ENCODE assay signal across 20 cellular contexts in genomic region chr3:156797368-156797767, GRCh38. TPM values are rescaled to one million over a fixed set of nuclear protein-coding genes. Genes with fewer than 3 reads are reported as not detected.
DNase-seq lines count a peak whose midpoint lies in the region; ATAC-seq, FAIRE-seq and TF ChIP-seq lines count a peak whose summit lies in the region.
"Had no signal": no experiment of that assay in that cellular context is flagged by ENCODE, and none has a peak within 500 bp of the region (broad histone marks: within the 10 kb centered on the region; RNA-seq: fewer than 3 reads in every experiment).

No MANE protein-coding gene starts in this region.

- TF ChIP-seq POLR2A in HepG2 (IDR thresholded peaks at IDR 0.05; ENCODE audit: insufficient read depth in 1 of 2, low read depth in 2 of 2, low read length in 2 of 2) (no peak), body of pancreas (IDR thresholded peaks at IDR 0.05) (no peak)

- TF ChIP-seq RAD21 in SK-N-SH (IDR thresholded peaks at IDR 0.05; ENCODE audit: low read length) (no peak), HepG2 (CRISPR knock-in tag; IDR thresholded peaks at IDR 0.05) (no peak)

- CTCF ChIA-PET in SK-N-SH (lab: Yijun Ruan, JAX) (no interaction called here), HepG2 (lab: Yijun Ruan, JAX; ENCODE audit: low intra/inter-chr PET ratio, low total read pairs) (no interaction called here)

- H2AFZ ChIP-seq in SK-N-SH (ENCODE audit: low read depth): no peak overlapping the region
- no peak overlapping the region for H2AFZ ChIP-seq in HepG2 (ENCODE audit: low read length)
- H2AFZ ChIP-seq: GM23338 had no signal

- peaks cover 0 to 11% of the 10 kb centered on the region in 2 experiments; a peak in 2 of 4 replicates for H3K4me1 ChIP-seq in SK-N-SH (ENCODE audit: control insufficient read depth in 1 of 2, insufficient read depth in 2 of 2, low read depth in 1 of 2, low read length in 1 of 2)
- H3K4me1 ChIP-seq in RWPE2 (ENCODE audit: insufficient read depth, poor library complexity, severe bottlenecking): peaks cover 12% of the 10 kb centered on the region
- H3K4me1 ChIP-seq in HepG2 (ENCODE audit: insufficient read depth, low read length): peaks cover 43% of the 10 kb centered on the region
- peaks cover 4% of the 10 kb centered on the region for H3K4me1 ChIP-seq in body of pancreas
- peaks cover 5% of the 10 kb centered on the region for H3K4me1 ChIP-seq in foreskin keratinocyte

- intact Hi-C loops in HepG2 (cut with micrococcal nuclease; ENCODE audit: unreplicated experiment) (no loop called here), body of pancreas (cut with DNase I) (no loop called here)

- H3F3A ChIP-seq in SK-N-SH (replicated peaks; ENCODE audit: insufficient read depth): peaks cover under 1% of the 10 kb centered on the region

- H3K79me2 ChIP-seq in SK-N-SH (ENCODE audit: insufficient read depth) (no peaks in the 10 kb centered on the region), HepG2 (ENCODE audit: insufficient read depth, low read length) (no peaks in the 10 kb centered on the region)

- H3K9me3 ChIP-seq in SK-N-SH: no peaks in the 10 kb centered on the region
- peaks cover 5% of the 10 kb centered on the region for H3K9me3 ChIP-seq in RWPE2 (ENCODE audit: severe bottlenecking)
- H3K9me3 ChIP-seq in HepG2 (ENCODE audit: low read length): peaks cover 17% of the 10 kb centered on the region
- no peaks in the 10 kb centered on the region for H3K9me3 ChIP-seq in body of pancreas
- H3K9me3 ChIP-seq: BLaER1 had no signal

- H3K4me3 ChIP-seq in SK-N-SH (ENCODE audit: low read depth in 2 of 2, low read length in 1 of 2) (no peak overlapping the region), RWPE2 (ENCODE audit: severe bottlenecking) (no peak overlapping the region), HepG2 (replicated peaks in 1 of 3; ENCODE audit: insufficient read depth in 1 of 3, low read depth in 2 of 3, low read length in 3 of 3) (no peak overlapping the region), body of pancreas (no peak overlapping the region)
- H3K4me3 ChIP-seq: A549, BLaER1, GM23338 had no signal

- H3K9ac ChIP-seq in SK-N-SH (no peak overlapping the region), HepG2 (ENCODE audit: insufficient read depth, low read depth, low read length) (no peak overlapping the region)
- H3K9ac ChIP-seq: BLaER1 had no signal

- no TSS peak for BruUV-seq in HepG2 (replicated peaks; lab: Mats Ljungman, UMichigan)

- H3K27ac ChIP-seq in SK-N-SH (ENCODE audit: low read depth in 2 of 2, low read length in 1 of 2) (peak overlapping the region in 1 of 2 experiments; percentile 39; a peak in 2 of 4 replicates), RWPE2 (ENCODE audit: poor library complexity, severe bottlenecking) (peak overlapping the region; percentile 45), HepG2 (ENCODE audit: extremely low read length, insufficient read depth, low read length) (no peak overlapping the region), body of pancreas (no peak overlapping the region), foreskin keratinocyte (no peak overlapping the region)
- H3K27ac ChIP-seq: 22Rv1, A549, BLaER1 had no signal

- in situ Hi-C loops in HepG2 (cut with HindIII; ENCODE audit: extremely low pct_ligation_motif_present, low pct_unique_long_range_greater_than_20kb): no loop called here

- no peaks in the 10 kb centered on the region for H4K20me1 ChIP-seq in SK-N-SH (ENCODE audit: insufficient read depth)
- H4K20me1 ChIP-seq in HepG2 (ENCODE audit: insufficient read depth, low read length): no peaks in the 10 kb centered on the region
- H4K20me1 ChIP-seq: BLaER1 had no signal

- TF ChIP-seq CTCF in SK-N-SH (IDR thresholded peaks at IDR 0.05): no peak
- TF ChIP-seq CTCF in RWPE2 (IDR thresholded peaks at IDR 0.05; ENCODE audit: poor library complexity, severe bottlenecking): no peak
- TF ChIP-seq CTCF in HepG2 (CRISPR knock-in tag; IDR thresholded peaks at IDR 0.05): no peak
- TF ChIP-seq CTCF in body of pancreas (IDR thresholded peaks at IDR 0.05): no peak
- TF ChIP-seq CTCF in foreskin keratinocyte (conservative IDR thresholded peaks at IDR 0.05): no peak

- no peaks in the 10 kb centered on the region for H3K9me2 ChIP-seq in SK-N-SH

- POLR2A ChIA-PET in SK-N-SH (lab: Yijun Ruan, JAX): no interaction called here
- POLR2A ChIA-PET in HepG2 (lab: Yijun Ruan, JAX): no interaction called here

- 51% methylated on average over 1 of the region's 1 CpG for WGBS in SK-N-SH (ENCODE audit: low lambda C conversion rate)
- 3% methylated on average over 1 of the region's 1 CpG for WGBS in HepG2 (ENCODE audit: low lambda C conversion rate)
- WGBS in body of pancreas, 2 donors: 86 to 89% methylated on average over 1 of the region's 1 CpG

- H3K27me3 ChIP-seq in SK-N-SH (ENCODE audit: insufficient read depth) (no peaks in the 10 kb centered on the region), RWPE2 (ENCODE audit: insufficient read depth, poor library complexity, severe bottlenecking) (no peaks in the 10 kb centered on the region), HepG2 (ENCODE audit: control insufficient read depth in 1 of 2, insufficient read depth in 2 of 2, low read length in 2 of 2) (no peaks in the 10 kb centered on the region), body of pancreas (no peaks in the 10 kb centered on the region), foreskin keratinocyte (no peaks in the 10 kb centered on the region)
- H3K27me3 ChIP-seq: BLaER1 had no signal

- TF ChIP-seq EP300 in SK-N-SH (IDR thresholded peaks at IDR 0.05; ENCODE audit: borderline replicate concordance in 1 of 2, low read depth in 1 of 2, low read length in 1 of 2): no peak
- TF ChIP-seq EP300 in HepG2 (IDR thresholded peaks at IDR 0.05; ENCODE audit: low read depth in 2 of 2, low read length in 2 of 2): no peak
- TF ChIP-seq EP300 in HepG2 (CRISPR knock-in tag; IDR thresholded peaks at IDR 0.05; ENCODE audit: borderline replicate concordance): no peak

- no peak for DNase-seq in SK-N-SH
- DNase-seq in RWPE2 (ENCODE audit: low spot score): no peak
- DNase-seq in HepG2 (ENCODE audit: low spot score): no peak
- DNase-seq in hypothalamus (lab: John Stamatoyannopoulos, UW): no peak
- DNase-seq in body of pancreas: no peak
- DNase-seq in foreskin keratinocyte: no peak
- DNase-seq: CD4-positive, alpha-beta memory T cell; DMS153; DMS79; GF-D8; HCEC 1CT; HFFc6 had no signal

- ATAC-seq in SK-N-SH treated with all-trans-retinoic acid at 6 μM for 48 hours: no peak
- no peak for ATAC-seq in RWPE2 (ENCODE audit: low read depth)
- peak; percentile 67 for ATAC-seq in HepG2
- no peak for ATAC-seq in body of pancreas
- ATAC-seq in foreskin keratinocyte: no peak
- no peak for ATAC-seq in HG03135 (IDR thresholded peaks at IDR 0.05; ENCODE audit: unreplicated experiment)
- ATAC-seq: A549, GM23338 had no signal

- no peaks in the 10 kb centered on the region for H3K36me3 ChIP-seq in SK-N-SH (replicated peaks in 1 of 2; ENCODE audit: control insufficient read depth in 1 of 2, insufficient read depth in 2 of 2, low read length in 1 of 2)
- no peaks in the 10 kb centered on the region for H3K36me3 ChIP-seq in RWPE2 (ENCODE audit: low read depth)
- H3K36me3 ChIP-seq in HepG2 (replicated peaks in 1 of 2; ENCODE audit: control insufficient read depth in 1 of 2, insufficient read depth in 2 of 2, low read length in 2 of 2): no peaks in the 10 kb centered on the region
- no peaks in the 10 kb centered on the region for H3K36me3 ChIP-seq in body of pancreas (replicated peaks in 1 of 2; ENCODE audit: insufficient read depth in 1 of 2, low read depth in 2 of 2)
- H3K36me3 ChIP-seq: BLaER1 had no signal

- H3K4me2 ChIP-seq in SK-N-SH: no peak overlapping the region
- no peak overlapping the region for H3K4me2 ChIP-seq in HepG2 (ENCODE audit: low read depth, low read length)
- H3K4me2 ChIP-seq: A549, BLaER1, GM23338 had no signal

- no peak for FAIRE-seq in HepG2 (lab: Jason Lieb, UNC)
- FAIRE-seq: A549, H54, HTR-8/SVneo had no signal

TF ChIP-seq in SK-N-SH, 30 proteins besides CTCF, POLR2A, EP300 and RAD21 (continues in another document):
- TF ChIP-seq SMC3 (IDR thresholded peaks at IDR 0.05; ENCODE audit: low read depth, low read length) (no peak), RCOR1 (IDR thresholded peaks at IDR 0.05; ENCODE audit: low read length) (no peak), FOXM1 (IDR thresholded peaks at IDR 0.05; ENCODE audit: low read depth) (no peak)

RNA-seq across cellular contexts. Expression of gene LEKR1, which starts 28.8 kb away (rescaled TPM):
- 0.30 and 0.55 TPM in 2 replicates for polyA plus RNA-seq in SK-N-SH (2012; rRNA removed)
- 0.36 and 0.43 TPM in 2 replicates for polyA plus RNA-seq in SK-N-SH (2012; cell fraction: cytosol; rRNA removed)
- 0.60 and 0.92 TPM in 2 replicates for polyA plus RNA-seq in SK-N-SH (2012; cell fraction: nucleus; rRNA removed)
- 0.91 and 1.5 TPM in 2 replicates for total RNA-seq in HepG2 (2016; rRNA removed; fragmentation: Illumina TruSeq; extraction: Trizol)
- 0.61 and 0.79 TPM in 2 replicates for total RNA-seq in HepG2 (2016; cell fraction: cytosol; rRNA removed; fragmentation: Illumina TruSeq; extraction: Trizol; ENCODE audit: low read depth)
- 0.17 and 0.33 TPM in 2 replicates for total RNA-seq in HepG2 (2016; cell fraction: insoluble cytoplasmic fraction; rRNA removed; fragmentation: Illumina TruSeq; extraction: Trizol)
- 0.22 and 0.62 TPM in 2 replicates for total RNA-seq in HepG2 (2016; cell fraction: membrane; rRNA removed; fragmentation: Illumina TruSeq; extraction: Trizol)
- 2.9 TPM in 2 replicates for total RNA-seq in HepG2 (2016; cell fraction: nucleus; rRNA removed; fragmentation: Illumina TruSeq; extraction: Trizol)
- polyA plus RNA-seq in HepG2 (2011; rRNA removed): 0.39 and 0.49 TPM in 2 replicates
- 0.04 and 0.42 TPM in 2 replicates for polyA plus RNA-seq in HepG2 (2011; cell fraction: cytosol; rRNA removed)
- polyA plus RNA-seq in HepG2 (2011; cell fraction: nucleus; rRNA removed): 0.14 and 0.33 TPM in 2 replicates
- polyA plus RNA-seq in HepG2 (2012): 0.25 and 0.63 TPM in 2 replicates
- 0.61 and 0.87 TPM in 2 replicates for polyA plus RNA-seq in HepG2 (2016; cell fraction: cytosol; fragmentation: Illumina TruSeq; extraction: Trizol; ENCODE audit: low read depth)
- polyA plus RNA-seq in HepG2 (2016; cell fraction: insoluble cytoplasmic fraction; fragmentation: Illumina TruSeq; extraction: Trizol; ENCODE audit: low read depth): 0.84 and 1.2 TPM in 2 replicates
- polyA plus RNA-seq in HepG2 (2016; cell fraction: membrane; fragmentation: Illumina TruSeq; extraction: Trizol; ENCODE audit: low read depth): 0.22 and 0.51 TPM in 2 replicates
- 0.47 TPM in 1 of 2 replicates, not detected in the other for polyA plus RNA-seq in HepG2 (2016; cell fraction: nucleus; fragmentation: Illumina TruSeq; extraction: Trizol; ENCODE audit: insufficient read depth, low read depth)
- polyA minus RNA-seq in HepG2 (2011; rRNA and poly(A)+ RNA removed; ENCODE audit: low replicate concordance): 0.18 and 1.6 TPM in 2 replicates
- not detected in 2 replicates for polyA minus RNA-seq in HepG2 (2011; cell fraction: cytosol; rRNA and poly(A)+ RNA removed)
- polyA minus RNA-seq in HepG2 (2011; cell fraction: nucleus; rRNA and poly(A)+ RNA removed): 3.3 and 3.9 TPM in 2 replicates
- 1 to 10 TPM in 1 of 2 donors, under 1 TPM in 1; 0.99 to 1.3 TPM for total RNA-seq in body of pancreas
- 0.37 and 0.67 TPM in 2 replicates for total RNA-seq in foreskin keratinocyte
- 0.03 and 0.27 TPM in 2 replicates for polyA plus RNA-seq in foreskin keratinocyte
- total RNA-seq: GM23338 had no signal
- polyA plus RNA-seq: GM23338 had no signal
